9 cellular contexts compared by ENCODE assay signal in the genomic region with DNA sequence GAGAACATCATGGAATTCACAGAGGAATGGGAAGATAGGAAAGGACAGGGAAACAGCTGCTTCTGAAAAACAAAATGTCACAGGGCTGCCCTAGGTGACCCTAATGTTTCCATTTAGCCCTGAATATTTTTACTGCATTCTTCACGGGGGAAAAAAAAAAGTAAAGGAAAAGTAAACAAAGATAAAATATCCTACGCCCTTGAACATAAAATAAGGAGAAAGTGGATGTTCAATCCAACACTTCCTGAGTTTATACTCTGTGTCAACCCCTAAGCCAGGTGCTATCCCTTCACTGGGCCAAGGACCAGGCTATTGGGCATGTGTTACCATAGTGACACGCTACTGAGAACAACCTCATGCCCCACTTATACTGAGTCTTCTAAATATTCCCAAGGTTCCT.
A peak's percentile ranks its signal among the peaks of the same experiment; 100 is the strongest.
DNase-seq lines count a peak whose midpoint lies in the region; ATAC-seq and TF ChIP-seq lines count a peak whose summit lies in the region.
"Had no signal": no experiment of that assay in that cellular context is flagged by ENCODE, and none has a peak within 500 bp of the region (broad histone marks: within the 10 kb centered on the region; RNA-seq: fewer than 3 reads in every experiment).

No MANE protein-coding gene starts in this region.

- no peak overlapping the region for H2BK12ac ChIP-seq in H9 (ENCODE audit: insufficient read length, low read depth, low read length)

- no peak overlapping the region for H2AFZ ChIP-seq in H9 (ENCODE audit: low read length)

- H3K4me2 ChIP-seq in H9 (ENCODE audit: insufficient read depth, insufficient read length, low read length) = no peak overlapping the region

- intact Hi-C loops in heart left ventricle (cut with DNase I) = loop anchor here (1.0 to 10.0 kb wide), 14 partner anchors 60 to 638 kb away; partner anchors contain the start of genes SESN3 (in 8 of the 10) and SRSF8 (in 4 of the 10)
- intact Hi-C loops in cardiac septum (cut with DNase I) = loop anchor here (2.0 to 5.0 kb wide), 4 partner anchors 368 to 638 kb away; partner anchors contain the start of genes SESN3 and SRSF8
- intact Hi-C loops in heart right ventricle (cut with DNase I) = loop anchor here (1.0 to 10.0 kb wide), 16 partner anchors 53 to 640 kb away; partner anchors contain the start of genes SESN3 (in 8 of the 10) and SRSF8 (in 3 of the 10)
- intact Hi-C loops in prostate gland (cut with DNase I) = loop anchor here (2.0 to 10.0 kb wide), 6 partner anchors 58 to 638 kb away; partner anchors contain the start of genes SESN3 and SRSF8

- H3K4ac ChIP-seq in H9 (ENCODE audit: low read depth, low read length) = no peak overlapping the region

- no peak overlapping the region for H3T11ph ChIP-seq in H9 (ENCODE audit: low read length)

- no peak overlapping the region for H2AK5ac ChIP-seq in H9 (ENCODE audit: insufficient read length, low read length)

- no peaks in the 10 kb centered on the region for H3K36me3 Mint-ChIP-seq in H9 (ENCODE audit: insufficient read depth in 1 of 3, low read depth in 3 of 3)

- no peak for DNase-seq in heart left ventricle
- no peak for DNase-seq in cardiac septum (ENCODE audit: low spot score)
- DNase-seq in heart right ventricle = no peak
- no peak for DNase-seq in prostate gland (ENCODE audit: low spot score)
- no peak for DNase-seq in WERI-Rb-1
- no peak for DNase-seq in H9
- no peak for DNase-seq in NCI-H146 treated with DMSO at 0.1 percent for 48 hours (lab: John Stamatoyannopoulos, UW; ENCODE audit: unreplicated experiment)

- no peaks in the 10 kb centered on the region for H4K20me1 ChIP-seq in H9 (ENCODE audit: control insufficient read depth, insufficient read depth, insufficient read length)

- H3K4me3 Mint-ChIP-seq in H9 = no peak overlapping the region

- no peak overlapping the region for H3K27ac Mint-ChIP-seq in H9

- H3K79me1 ChIP-seq in H9 (ENCODE audit: insufficient read depth, low read depth, low read length, poor library complexity, severe bottlenecking) = no peaks in the 10 kb centered on the region

- H3K23ac ChIP-seq in H9 (ENCODE audit: insufficient read length, low read depth, low read length) = no peak overlapping the region

- H4K8ac ChIP-seq in H9 (replicated peaks; ENCODE audit: insufficient read length, low read depth, low read length) = no peak overlapping the region

- ATAC-seq in heart left ventricle (peak in 1 of 4 donors; percentile 61), heart right ventricle (peak in 5 of 8 donors; percentile 23 to 65 (median 54)), HG03175 (IDR thresholded peaks at IDR 0.05; ENCODE audit: unreplicated experiment) (no peak)

- H2BK5ac ChIP-seq in H9 (ENCODE audit: insufficient read length, low read length) = no peak overlapping the region

- TF ChIP-seq CTCF in heart left ventricle (IDR thresholded peaks at IDR 0.05) = no peak
- TF ChIP-seq CTCF in heart right ventricle (IDR thresholded peaks at IDR 0.05) = no peak
- no peak for TF ChIP-seq CTCF in prostate gland (IDR thresholded peaks at IDR 0.05)
- no peak for TF ChIP-seq CTCF in WERI-Rb-1 (IDR thresholded peaks at IDR 0.05; ENCODE audit: low read depth, low read length)
- no peak for TF ChIP-seq CTCF in H9 (conservative IDR thresholded peaks at IDR 0.05)

- H3K27me3 ChIP-seq in heart left ventricle (no peaks in the 10 kb centered on the region), heart right ventricle (no peaks in the 10 kb centered on the region), prostate gland (replicated peaks; ENCODE audit: insufficient read depth) (no peaks in the 10 kb centered on the region), WERI-Rb-1 (ENCODE audit: insufficient read depth, low read depth, severe bottlenecking) (no peaks in the 10 kb centered on the region), H9 (ENCODE audit: insufficient read depth, low read length) (no peaks in the 10 kb centered on the region)
- H3K27me3 ChIP-seq: body of pancreas had no signal

- WGBS in heart left ventricle, 4 donors = 50 to 60% (median 56%) methylated on average over 3 of the region's 3 CpGs
- 50 to 55% methylated on average over 3 of the region's 3 CpGs for WGBS in heart right ventricle, 2 donors
- 23% methylated on average over 3 of the region's 3 CpGs for WGBS in prostate gland
- no CpG with 5 or more reads among the region's 3 CpGs for WGBS in H9 (ENCODE audit: extremely low coverage, insufficient read length, low lambda C conversion rate)

- TF ChIP-seq POLR2A in heart left ventricle (IDR thresholded peaks at IDR 0.05) = no peak
- no peak for TF ChIP-seq POLR2A in prostate gland (IDR thresholded peaks at IDR 0.05)

- H3K4me1 ChIP-seq in heart left ventricle (peaks cover 0 to 37% (median 8%) of the 10 kb centered on the region in 12 donors), heart right ventricle (peaks cover 0 to 45% (median 11%) of the 10 kb centered on the region in 9 donors), prostate gland (replicated peaks) (no peaks in the 10 kb centered on the region), H9 (ENCODE audit: insufficient read depth, low read length) (no peaks in the 10 kb centered on the region)

- H3K4me3 ChIP-seq in heart left ventricle (no peak overlapping the region), heart right ventricle (no peak overlapping the region), prostate gland (no peak overlapping the region), WERI-Rb-1 (ENCODE audit: low read depth, low read length) (no peak overlapping the region)
- H3K4me3 ChIP-seq: body of pancreas had no signal

- H3K14ac ChIP-seq in H9 (ENCODE audit: insufficient read depth, low read length) = no peak overlapping the region

- H3K79me2 ChIP-seq in H9 (ENCODE audit: insufficient read depth, low read length) = no peaks in the 10 kb centered on the region

- H2BK120ac ChIP-seq in H9 (ENCODE audit: low read depth, low read length, poor library complexity, severe bottlenecking) = no peak overlapping the region

- no peak overlapping the region for H4K5ac ChIP-seq in H9 (ENCODE audit: insufficient read length, low read depth, low read length)

- no peak overlapping the region for H3K56ac ChIP-seq in H9 (ENCODE audit: insufficient read length, low read depth, low read length)

- H2BK20ac ChIP-seq in H9 (ENCODE audit: low read depth, low read length, poor library complexity, severe bottlenecking) = no peak overlapping the region

- H3K36me3 ChIP-seq in heart left ventricle (no peaks in the 10 kb centered on the region), heart right ventricle (no peaks in the 10 kb centered on the region), prostate gland (no peaks in the 10 kb centered on the region), WERI-Rb-1 (no peaks in the 10 kb centered on the region)

- no peaks in the 10 kb centered on the region for H3K23me2 ChIP-seq in H9 (ENCODE audit: insufficient read length, low read depth, low read length, poor library complexity, severe bottlenecking)

- H2BK15ac ChIP-seq in H9 (ENCODE audit: low read depth, low read length) = no peak overlapping the region

- no peak overlapping the region for H3K9ac ChIP-seq in H9 (ENCODE audit: extremely low read depth, insufficient read length, low read length)

- peak overlapping the region in 9 of 12 donors; percentile 1 to 47 (median 18) for H3K27ac ChIP-seq in heart left ventricle
- peak overlapping the region in 8 of 10 donors; percentile 1 to 56 (median 34) for H3K27ac ChIP-seq in heart right ventricle
- H3K27ac ChIP-seq in prostate gland = peak overlapping the region; percentile 35 to 40
- H3K27ac ChIP-seq in WERI-Rb-1 = no peak overlapping the region
- H3K27ac ChIP-seq in H9 (ENCODE audit: insufficient read length, low read depth, low read length) = no peak overlapping the region
- H3K27ac ChIP-seq: body of pancreas had no signal

- no peaks in the 10 kb centered on the region for H3K9me3 Mint-ChIP-seq in H9

- H3K9me3 ChIP-seq in heart left ventricle (no peaks in the 10 kb centered on the region), heart right ventricle (no peaks in the 10 kb centered on the region), prostate gland (no peaks in the 10 kb centered on the region), WERI-Rb-1 (ENCODE audit: severe bottlenecking) (no peaks in the 10 kb centered on the region), H9 (ENCODE audit: control insufficient read depth, low read depth, low read length) (no peaks in the 10 kb centered on the region)
- H3K9me3 ChIP-seq: body of pancreas had no signal

- H3K4me1 Mint-ChIP-seq in H9 = peaks cover 2 to 5% of the 10 kb centered on the region in 2 experiments; a peak in 3 of 4 replicates

- no peak overlapping the region for H3K18ac ChIP-seq in H9 (ENCODE audit: insufficient read length, low read depth, low read length)

- H3K27me3 Mint-ChIP-seq in H9 (ENCODE audit: low read depth) = no peaks in the 10 kb centered on the region

- H4K91ac ChIP-seq in H9 (ENCODE audit: insufficient read length, low read depth, low read length) = no peak overlapping the region

Comparison
In these comparisons a context has a peak if more than half of its experiments do, and no peak if none do; other contexts are left out.
1. H3K27ac ChIP-seq: peak in heart left ventricle (9 of 12), heart right ventricle (8 of 10) and prostate gland (2 of 2); none in WERI-Rb-1 (single experiment) and H9 (single experiment).